31 cellular contexts compared by ENCODE assay signal in genomic region chr13:39699274-39699673, GRCh38. TPM values are rescaled to one million over a fixed set of nuclear protein-coding genes. Genes with fewer than 3 reads are reported as not detected.
DNase-seq lines count a peak whose midpoint lies in the region; ATAC-seq and TF ChIP-seq lines count a peak whose summit lies in the region.
"Had no signal": no experiment of that assay in that cellular context is flagged by ENCODE, and none has a peak within 500 bp of the region (broad histone marks: within the 10 kb centered on the region; RNA-seq: fewer than 3 reads in every experiment).

No MANE protein-coding gene starts in this region.

- ATAC-seq in HG03095 (IDR thresholded peaks at IDR 0.05; ENCODE audit: unreplicated experiment) (peak; percentile 52), lower lobe of right lung (no peak), GM19351 (IDR thresholded peaks at IDR 0.05; ENCODE audit: unreplicated experiment) (no peak)
- ATAC-seq: WTC11 had no signal

- TF ChIP-seq CTCF in lower lobe of right lung (IDR thresholded peaks at IDR 0.05) = no peak

- DNase-seq in NOMO-1 treated with DMSO at 0.1 percent for 48 hours (lab: John Stamatoyannopoulos, UW; ENCODE audit: unreplicated experiment) (peak; percentile 55), NOMO-1 treated with dmso at 0.1 percent for 144 hours (lab: John Stamatoyannopoulos, UW; ENCODE audit: unreplicated experiment) (no peak), lower lobe of right lung (no peak), AML-193 (lab: John Stamatoyannopoulos, UW) (no peak)
- no peak for DNase-seq in T-helper 2 cell treated with Interferon-gamma antibody and Interleukin-4, amounts not matched to agents 5 μg/mL and 100 μg/mL, for 36 hours (ENCODE audit: low spot score)
- no peak for DNase-seq in activated effector memory CD4-positive, alpha-beta T cell treated with Interleukin-2 at 50 U/mL for 16 hours
- DNase-seq: activated CD4-positive, alpha-beta T cell treated with anti-CD3 and anti-CD28 coated beads, Interleukin-2, amount 50 U/mL, for 1 hour; activated naive CD4-positive, alpha-beta T cell treated with Interleukin-2 at 50 U/mL for 16 hours; amniotic stem cell; CD4-positive, alpha-beta memory T cell; dorsolateral prefrontal cortex; NCI-H1417; NCI-H2081; NCI-H526; Peyer's patch; SHP77 treated with DMSO at 0.1 percent for 48 hours; stimulated activated CD4-positive, alpha-beta T cell treated with anti-CD3 and anti-CD28 coated beads, Interleukin-1b, Interleukin-23, amount 100 ng/mL, for 48 hours; SW 1271; T-helper 9 cell had no signal

- H3K36me3 ChIP-seq in lower lobe of right lung = no peaks in the 10 kb centered on the region
- H3K36me3 ChIP-seq: Peyer's patch, thoracic aorta had no signal

- intact Hi-C loops in lower lobe of right lung (cut with DNase I) = no loop called here

- H3K27ac ChIP-seq in lower lobe of right lung = no peak overlapping the region
- H3K27ac ChIP-seq: 22Rv1, dorsolateral prefrontal cortex, hepatocyte, parathyroid adenoma, Peyer's patch, right atrium auricular region, thoracic aorta had no signal

- H3K9me3 Mint-ChIP-seq in T-helper 2 cell treated with Interferon-gamma antibody and Interleukin-4, amounts not matched to agents 5 μg/mL and 100 μg/mL, for 36 hours = no peaks in the 10 kb centered on the region
- H3K9me3 Mint-ChIP-seq: brain; CD4-positive, alpha-beta memory T cell; memory B cell; neural crest cell; stimulated activated naive CD8-positive, alpha-beta T cell treated with anti-CD3 and anti-CD28 coated beads, Interleukin-15, Interleukin-2, amounts not matched to agents 100 ng/mL and 50 ng/mL, for 24 hours; WTC11 had no signal

- H3K9me3 ChIP-seq in lower lobe of right lung = no peaks in the 10 kb centered on the region
- H3K9me3 ChIP-seq: Peyer's patch, right atrium auricular region, thoracic aorta had no signal

- no peaks in the 10 kb centered on the region for H3K27me3 Mint-ChIP-seq in T-helper 2 cell treated with Interferon-gamma antibody and Interleukin-4, amounts not matched to agents 5 μg/mL and 100 μg/mL, for 36 hours (ENCODE audit: low read depth)
- H3K27me3 Mint-ChIP-seq: CD4-positive, alpha-beta memory T cell; memory B cell; stimulated activated naive CD8-positive, alpha-beta T cell treated with anti-CD3 and anti-CD28 coated beads, Interleukin-15, Interleukin-2, amounts not matched to agents 100 ng/mL and 50 ng/mL, for 24 hours had no signal

- peak overlapping the region; percentile 4 for H3K4me3 ChIP-seq in lower lobe of right lung
- H3K4me3 ChIP-seq: dorsolateral prefrontal cortex, hepatocyte, Peyer's patch, right atrium auricular region, thoracic aorta had no signal

- peak overlapping the region; percentile 40 for H3K4me3 Mint-ChIP-seq in T-helper 2 cell treated with Interferon-gamma antibody and Interleukin-4, amounts not matched to agents 5 μg/mL and 100 μg/mL, for 36 hours
- H3K4me3 Mint-ChIP-seq: brain; memory B cell; neural crest cell; stimulated activated naive CD8-positive, alpha-beta T cell treated with anti-CD3 and anti-CD28 coated beads, Interleukin-15, Interleukin-2, amounts not matched to agents 100 ng/mL and 50 ng/mL, for 24 hours; WTC11 had no signal

- H3K4me1 Mint-ChIP-seq in T-helper 2 cell treated with Interferon-gamma antibody and Interleukin-4, amounts not matched to agents 5 μg/mL and 100 μg/mL, for 36 hours (ENCODE audit: low read depth) = peaks cover 5% of the 10 kb centered on the region
- H3K4me1 Mint-ChIP-seq: brain, memory B cell, neural crest cell, WTC11 had no signal

- H3K4me1 ChIP-seq in lower lobe of right lung = no peaks in the 10 kb centered on the region
- H3K4me1 ChIP-seq: parathyroid adenoma, Peyer's patch, right atrium auricular region had no signal

- H3K27ac Mint-ChIP-seq in T-helper 2 cell treated with Interferon-gamma antibody and Interleukin-4, amounts not matched to agents 5 μg/mL and 100 μg/mL, for 36 hours = peak overlapping the region; percentile 47
- H3K27ac Mint-ChIP-seq: brain; memory B cell; stimulated activated naive CD8-positive, alpha-beta T cell treated with anti-CD3 and anti-CD28 coated beads, Interleukin-15, Interleukin-2, amounts not matched to agents 100 ng/mL and 50 ng/mL, for 24 hours; WTC11 had no signal

- H3K27me3 ChIP-seq in lower lobe of right lung (ENCODE audit: low read depth) = no peaks in the 10 kb centered on the region
- H3K27me3 ChIP-seq: dorsolateral prefrontal cortex, hepatocyte, Peyer's patch, right atrium auricular region had no signal

- peaks cover 2% of the 10 kb centered on the region for H3K36me3 Mint-ChIP-seq in T-helper 2 cell treated with Interferon-gamma antibody and Interleukin-4, amounts not matched to agents 5 μg/mL and 100 μg/mL, for 36 hours (ENCODE audit: low read depth)
- H3K36me3 Mint-ChIP-seq: brain, WTC11 had no signal

RNA-seq across cellular contexts. Expression of gene COG6, which starts 43.8 kb away (rescaled TPM):
- total RNA-seq in lower lobe of right lung = 28.6 TPM
